9 cellular contexts compared by ENCODE assay signal in the genomic region with DNA sequence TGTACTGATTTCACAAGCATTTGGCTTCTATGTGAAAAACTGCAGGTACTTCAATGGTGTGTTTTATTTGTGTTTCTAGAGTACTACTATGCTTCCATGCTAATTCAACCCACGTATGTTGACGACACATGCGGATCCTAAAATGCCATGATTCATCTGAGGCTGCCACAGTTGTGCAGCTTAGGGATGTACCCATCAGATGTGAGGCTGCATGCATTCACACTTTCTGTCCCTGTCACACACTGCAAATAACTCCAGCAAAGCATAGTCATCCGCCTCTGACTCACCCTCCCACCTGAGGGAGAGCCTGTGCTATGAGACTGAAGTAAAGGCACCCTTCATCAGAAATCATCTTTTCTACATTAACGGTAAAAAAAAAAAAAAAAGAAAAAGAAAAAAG. TPM values are rescaled to one million over a fixed set of nuclear protein-coding genes. Genes with fewer than 3 reads are reported as not detected.
DNase-seq lines count a peak whose midpoint lies in the region; ATAC-seq and TF ChIP-seq lines count a peak whose summit lies in the region.
"Had no signal": no experiment of that assay in that cellular context is flagged by ENCODE, and none has a peak within 500 bp of the region (broad histone marks: within the 10 kb centered on the region; RNA-seq: fewer than 3 reads in every experiment).

No MANE protein-coding gene starts in this region.

- peak overlapping the region; percentile 67 for H3K27ac Mint-ChIP-seq in activated naive CD8-positive, alpha-beta T cell treated with anti-CD3 and anti-CD28 coated beads for 36 hours
- no peak overlapping the region for H3K27ac Mint-ChIP-seq in endodermal cell

- H3K36me3 ChIP-seq in endodermal cell (ENCODE audit: control insufficient read depth, insufficient read depth, low read length) (no peaks in the 10 kb centered on the region), SJCRH30 (no peaks in the 10 kb centered on the region; the same call in 1 of the 2 replicates)

- no peak for TF ChIP-seq CTCF in endodermal cell (conservative IDR thresholded peaks at IDR 0.05)

- ATAC-seq in GM19351 (IDR thresholded peaks at IDR 0.05; ENCODE audit: unreplicated experiment) (peak; percentile 90), SK-N-SH treated with all-trans-retinoic acid at 6 μM for 48 hours (peak; percentile 43), HG03432 (IDR thresholded peaks at IDR 0.05; ENCODE audit: unreplicated experiment) (no peak)

- no peaks in the 10 kb centered on the region for H3K27me3 Mint-ChIP-seq in activated naive CD8-positive, alpha-beta T cell treated with anti-CD3 and anti-CD28 coated beads for 36 hours
- H3K27me3 Mint-ChIP-seq in endodermal cell (ENCODE audit: insufficient read depth): no peaks in the 10 kb centered on the region

- H3K9me3 ChIP-seq in endodermal cell (ENCODE audit: control insufficient read depth, low read length) (no peaks in the 10 kb centered on the region), SJCRH30 (replicated peaks) (no peaks in the 10 kb centered on the region)

- no peaks in the 10 kb centered on the region for H3K27me3 ChIP-seq in endodermal cell (ENCODE audit: control insufficient read depth, insufficient read depth, low read length, poor library complexity, severe bottlenecking)
- no peaks in the 10 kb centered on the region for H3K27me3 ChIP-seq in SJCRH30

- peak; percentile 76 for DNase-seq in activated naive CD8-positive, alpha-beta T cell treated with anti-CD3 and anti-CD28 coated beads for 36 hours
- DNase-seq in stimulated activated CD4-positive, alpha-beta T cell treated with anti-CD3 and anti-CD28 coated beads, Interleukin-1b, Interleukin-23, amount 100 ng/mL, for 24 hours (ENCODE audit: low read depth in 4 of 4, low spot score in 1 of 4): peak; percentile 34 to 69 (median 52)
- DNase-seq in endodermal cell: no peak
- no peak for DNase-seq in NCI-H2107 treated with DMSO at 0.1 percent for 48 hours (lab: John Stamatoyannopoulos, UW; ENCODE audit: unreplicated experiment)
- DNase-seq in SJCRH30: no peak
- DNase-seq: HCEC 1CT had no signal

- no peak overlapping the region for H3K9ac ChIP-seq in endodermal cell (ENCODE audit: extremely low read depth, low read length, poor library complexity, severe bottlenecking)

- WGBS in endodermal cell (ENCODE audit: insufficient coverage in 1 of 2, insufficient read length in 1 of 2), 2 experiments: 83 to 97% methylated on average over 3 to 5 of the region's 5 CpGs

- H3K27ac ChIP-seq in endodermal cell (ENCODE audit: low read depth, low read length) (no peak overlapping the region), SJCRH30 (no peak overlapping the region)

- H3K36me3 Mint-ChIP-seq in activated naive CD8-positive, alpha-beta T cell treated with anti-CD3 and anti-CD28 coated beads for 36 hours: peaks cover 2% of the 10 kb centered on the region
- no peaks in the 10 kb centered on the region for H3K36me3 Mint-ChIP-seq in endodermal cell (ENCODE audit: low read depth)

- H3K9me3 Mint-ChIP-seq in activated naive CD8-positive, alpha-beta T cell treated with anti-CD3 and anti-CD28 coated beads for 36 hours: no peaks in the 10 kb centered on the region
- H3K9me3 Mint-ChIP-seq in endodermal cell: no peaks in the 10 kb centered on the region

- H3K4me1 Mint-ChIP-seq in activated naive CD8-positive, alpha-beta T cell treated with anti-CD3 and anti-CD28 coated beads for 36 hours: peaks cover 47% of the 10 kb centered on the region
- peaks cover 25% of the 10 kb centered on the region for H3K4me1 Mint-ChIP-seq in endodermal cell

- H3K4me3 ChIP-seq in endodermal cell (ENCODE audit: low read length) (no peak overlapping the region), SJCRH30 (no peak overlapping the region)

- H3K4me3 Mint-ChIP-seq in activated naive CD8-positive, alpha-beta T cell treated with anti-CD3 and anti-CD28 coated beads for 36 hours: no peak overlapping the region
- H3K4me3 Mint-ChIP-seq in endodermal cell: no peak overlapping the region

- H3K4me1 ChIP-seq in endodermal cell (ENCODE audit: control insufficient read depth, insufficient read depth, low read length) (peaks cover 7% of the 10 kb centered on the region), SJCRH30 (peaks cover 27% of the 10 kb centered on the region)

TF ChIP-seq in SK-N-SH treated with all-trans-retinoic acid at 6 μM for 48 hours, 23 proteins besides CTCF, POLR2A, EP300 and RAD21 (continues in another document):
- no peak for TF ChIP-seq ZNF70 (CRISPR knock-in tag; IDR thresholded peaks at IDR 0.05)
- no peak for TF ChIP-seq ARNTL (CRISPR knock-in tag; IDR thresholded peaks at IDR 0.05; ENCODE audit: borderline replicate concordance, low read depth)
- TF ChIP-seq, protein P1, sequence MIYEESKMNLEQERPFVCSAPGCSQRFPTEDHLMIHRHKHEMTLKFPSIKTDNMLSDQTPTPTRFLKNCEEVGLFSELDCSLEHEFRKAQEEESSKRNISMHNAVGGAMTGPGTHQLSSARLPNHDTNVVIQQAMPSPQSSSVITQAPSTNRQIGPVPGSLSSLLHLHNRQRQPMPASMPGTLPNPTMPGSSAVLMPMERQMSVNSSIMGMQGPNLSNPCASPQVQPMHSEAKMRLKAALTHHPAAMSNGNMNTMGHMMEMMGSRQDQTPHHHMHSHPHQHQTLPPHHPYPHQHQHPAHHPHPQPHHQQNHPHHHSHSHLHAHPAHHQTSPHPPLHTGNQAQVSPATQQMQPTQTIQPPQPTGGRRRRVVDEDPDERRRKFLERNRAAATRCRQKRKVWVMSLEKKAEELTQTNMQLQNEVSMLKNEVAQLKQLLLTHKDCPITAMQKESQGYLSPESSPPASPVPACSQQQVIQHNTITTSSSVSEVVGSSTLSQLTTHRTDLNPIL (CRISPR knock-in tag; IDR thresholded peaks at IDR 0.05; ENCODE audit: low read depth): no peak
- no peak for TF ChIP-seq OSR1 (CRISPR knock-in tag; IDR thresholded peaks at IDR 0.05)
- no peak for TF ChIP-seq ZFP30 (CRISPR knock-in tag; IDR thresholded peaks at IDR 0.05)
- no peak for TF ChIP-seq ZC3H10 (CRISPR knock-in tag; IDR thresholded peaks at IDR 0.05)
- TF ChIP-seq, protein P2, sequence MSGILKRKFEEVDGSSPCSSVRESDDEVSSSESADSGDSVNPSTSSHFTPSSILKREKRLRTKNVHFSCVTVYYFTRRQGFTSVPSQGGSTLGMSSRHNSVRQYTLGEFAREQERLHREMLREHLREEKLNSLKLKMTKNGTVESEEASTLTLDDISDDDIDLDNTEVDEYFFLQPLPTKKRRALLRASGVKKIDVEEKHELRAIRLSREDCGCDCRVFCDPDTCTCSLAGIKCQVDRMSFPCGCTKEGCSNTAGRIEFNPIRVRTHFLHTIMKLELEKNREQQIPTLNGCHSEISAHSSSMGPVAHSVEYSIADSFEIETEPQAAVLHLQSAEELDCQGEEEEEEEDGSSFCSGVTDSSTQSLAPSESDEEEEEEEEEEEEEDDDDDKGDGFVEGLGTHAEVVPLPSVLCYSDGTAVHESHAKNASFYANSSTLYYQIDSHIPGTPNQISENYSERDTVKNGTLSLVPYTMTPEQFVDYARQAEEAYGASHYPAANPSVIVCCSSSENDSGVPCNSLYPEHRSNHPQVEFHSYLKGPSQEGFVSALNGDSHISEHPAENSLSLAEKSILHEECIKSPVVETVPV (CRISPR knock-in tag; IDR thresholded peaks at IDR 0.05): no peak
- TF ChIP-seq ISL1 (CRISPR knock-in tag; IDR thresholded peaks at IDR 0.05): no peak
- TF ChIP-seq, protein P3, sequence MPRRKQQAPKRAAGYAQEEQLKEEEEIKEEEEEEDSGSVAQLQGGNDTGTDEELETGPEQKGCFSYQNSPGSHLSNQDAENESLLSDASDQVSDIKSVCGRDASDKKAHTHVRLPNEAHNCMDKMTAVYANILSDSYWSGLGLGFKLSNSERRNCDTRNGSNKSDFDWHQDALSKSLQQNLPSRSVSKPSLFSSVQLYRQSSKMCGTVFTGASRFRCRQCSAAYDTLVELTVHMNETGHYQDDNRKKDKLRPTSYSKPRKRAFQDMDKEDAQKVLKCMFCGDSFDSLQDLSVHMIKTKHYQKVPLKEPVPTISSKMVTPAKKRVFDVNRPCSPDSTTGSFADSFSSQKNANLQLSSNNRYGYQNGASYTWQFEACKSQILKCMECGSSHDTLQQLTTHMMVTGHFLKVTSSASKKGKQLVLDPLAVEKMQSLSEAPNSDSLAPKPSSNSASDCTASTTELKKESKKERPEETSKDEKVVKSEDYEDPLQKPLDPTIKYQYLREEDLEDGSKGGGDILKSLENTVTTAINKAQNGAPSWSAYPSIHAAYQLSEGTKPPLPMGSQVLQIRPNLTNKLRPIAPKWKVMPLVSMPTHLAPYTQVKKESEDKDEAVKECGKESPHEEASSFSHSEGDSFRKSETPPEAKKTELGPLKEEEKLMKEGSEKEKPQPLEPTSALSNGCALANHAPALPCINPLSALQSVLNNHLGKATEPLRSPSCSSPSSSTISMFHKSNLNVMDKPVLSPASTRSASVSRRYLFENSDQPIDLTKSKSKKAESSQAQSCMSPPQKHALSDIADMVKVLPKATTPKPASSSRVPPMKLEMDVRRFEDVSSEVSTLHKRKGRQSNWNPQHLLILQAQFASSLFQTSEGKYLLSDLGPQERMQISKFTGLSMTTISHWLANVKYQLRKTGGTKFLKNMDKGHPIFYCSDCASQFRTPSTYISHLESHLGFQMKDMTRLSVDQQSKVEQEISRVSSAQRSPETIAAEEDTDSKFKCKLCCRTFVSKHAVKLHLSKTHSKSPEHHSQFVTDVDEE (CRISPR knock-in tag; IDR thresholded peaks at IDR 0.05): no peak
- TF ChIP-seq, protein P4, sequence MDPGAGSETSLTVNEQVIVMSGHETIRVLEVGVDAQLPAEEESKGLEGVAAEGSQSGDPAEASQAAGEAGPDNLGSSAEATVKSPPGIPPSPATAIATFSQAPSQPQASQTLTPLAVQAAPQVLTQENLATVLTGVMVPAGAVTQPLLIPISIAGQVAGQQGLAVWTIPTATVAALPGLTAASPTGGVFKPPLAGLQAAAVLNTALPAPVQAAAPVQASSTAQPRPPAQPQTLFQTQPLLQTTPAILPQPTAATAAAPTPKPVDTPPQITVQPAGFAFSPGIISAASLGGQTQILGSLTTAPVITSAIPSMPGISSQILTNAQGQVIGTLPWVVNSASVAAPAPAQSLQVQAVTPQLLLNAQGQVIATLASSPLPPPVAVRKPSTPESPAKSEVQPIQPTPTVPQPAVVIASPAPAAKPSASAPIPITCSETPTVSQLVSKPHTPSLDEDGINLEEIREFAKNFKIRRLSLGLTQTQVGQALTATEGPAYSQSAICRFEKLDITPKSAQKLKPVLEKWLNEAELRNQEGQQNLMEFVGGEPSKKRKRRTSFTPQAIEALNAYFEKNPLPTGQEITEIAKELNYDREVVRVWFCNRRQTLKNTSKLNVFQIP (CRISPR knock-in tag; IDR thresholded peaks at IDR 0.05; ENCODE audit: borderline replicate concordance, low read depth): no peak
- no peak for TF ChIP-seq RARB (CRISPR knock-in tag; IDR thresholded peaks at IDR 0.05)
- no peak for TF ChIP-seq ZNF565 (CRISPR knock-in tag; conservative IDR thresholded peaks at IDR 0.05; ENCODE audit: low read depth)

RNA-seq across cellular contexts. Expression of a gene that starts 22.1 kb away (rescaled TPM):
- total RNA-seq in activated naive CD8-positive, alpha-beta T cell treated with anti-CD3 and anti-CD28 coated beads for 36 hours: 10 to 100 TPM; 22.7 to 23.3 TPM
- 10 to 100 TPM; 17.1 to 20.3 TPM for total RNA-seq in endodermal cell
- polyA plus RNA-seq in endodermal cell (2013, experiment 1 of 2): 27.7 TPM
- polyA plus RNA-seq in endodermal cell (2013, experiment 2 of 2): 25.7 TPM
- 30.9 and 34.7 TPM in 2 replicates for total RNA-seq in SJCRH30 (2014; rRNA removed; shearing (Covaris generic))

Comparison
In these comparisons a context has a peak if more than half of its experiments do, and no peak if none do; other contexts are left out.
1. DNase-seq: peak in activated naive CD8-positive, alpha-beta T cell treated with anti-CD3 and anti-CD28 coated beads for 36 hours (single experiment) and stimulated activated CD4-positive, alpha-beta T cell treated with anti-CD3 and anti-CD28 coated beads, Interleukin-1b, Interleukin-23, amount 100 ng/mL, for 24 hours (4 of 4); none in endodermal cell (single experiment), NCI-H2107 treated with DMSO at 0.1 percent for 48 hours (single experiment) and SJCRH30 (0 of 2).